1 cellular context compared by ENCODE assay signal in the genomic region with DNA sequence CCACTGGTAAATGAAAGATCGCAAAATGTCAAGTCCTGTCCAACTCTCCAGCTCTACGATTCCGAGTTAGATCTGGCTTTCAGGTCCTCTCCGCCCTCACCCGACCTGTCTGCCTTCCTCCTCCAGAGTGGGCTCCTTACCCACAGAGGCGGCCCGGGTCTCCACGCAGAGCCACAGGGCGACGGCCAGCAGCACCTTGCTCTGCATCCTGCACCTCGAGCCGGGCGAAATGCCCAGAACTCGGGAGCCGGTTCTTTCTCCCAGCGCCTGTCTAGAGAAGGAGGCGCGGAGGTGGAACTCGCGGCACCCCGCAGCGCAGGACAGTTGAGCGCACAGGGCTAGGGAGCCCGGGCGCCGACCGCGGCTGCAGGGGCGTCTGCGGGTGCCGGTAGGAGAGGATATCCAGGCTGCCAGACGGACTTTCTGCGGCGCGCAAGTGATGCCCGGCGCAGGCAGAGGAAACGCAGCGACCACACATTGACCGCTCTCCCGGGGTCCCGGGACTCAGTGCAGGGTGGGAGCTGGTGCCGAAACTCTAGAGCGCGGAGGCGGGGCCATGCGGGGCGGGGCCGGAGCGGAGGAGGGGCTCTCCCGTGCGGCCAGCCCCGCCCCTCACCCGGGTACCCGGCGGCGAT.
TF ChIP-seq lines count a peak whose summit lies in the region.

A gene (minus strand): TSS at position 509 of the 635 bp plus-strand sequence. CDS start 302 bp downstream, at position 207.

TF ChIP-seq in WTC11, 78 proteins besides CTCF, POLR2A, EP300 and RAD21 (continued from another document):
- TF ChIP-seq, protein P1, sequence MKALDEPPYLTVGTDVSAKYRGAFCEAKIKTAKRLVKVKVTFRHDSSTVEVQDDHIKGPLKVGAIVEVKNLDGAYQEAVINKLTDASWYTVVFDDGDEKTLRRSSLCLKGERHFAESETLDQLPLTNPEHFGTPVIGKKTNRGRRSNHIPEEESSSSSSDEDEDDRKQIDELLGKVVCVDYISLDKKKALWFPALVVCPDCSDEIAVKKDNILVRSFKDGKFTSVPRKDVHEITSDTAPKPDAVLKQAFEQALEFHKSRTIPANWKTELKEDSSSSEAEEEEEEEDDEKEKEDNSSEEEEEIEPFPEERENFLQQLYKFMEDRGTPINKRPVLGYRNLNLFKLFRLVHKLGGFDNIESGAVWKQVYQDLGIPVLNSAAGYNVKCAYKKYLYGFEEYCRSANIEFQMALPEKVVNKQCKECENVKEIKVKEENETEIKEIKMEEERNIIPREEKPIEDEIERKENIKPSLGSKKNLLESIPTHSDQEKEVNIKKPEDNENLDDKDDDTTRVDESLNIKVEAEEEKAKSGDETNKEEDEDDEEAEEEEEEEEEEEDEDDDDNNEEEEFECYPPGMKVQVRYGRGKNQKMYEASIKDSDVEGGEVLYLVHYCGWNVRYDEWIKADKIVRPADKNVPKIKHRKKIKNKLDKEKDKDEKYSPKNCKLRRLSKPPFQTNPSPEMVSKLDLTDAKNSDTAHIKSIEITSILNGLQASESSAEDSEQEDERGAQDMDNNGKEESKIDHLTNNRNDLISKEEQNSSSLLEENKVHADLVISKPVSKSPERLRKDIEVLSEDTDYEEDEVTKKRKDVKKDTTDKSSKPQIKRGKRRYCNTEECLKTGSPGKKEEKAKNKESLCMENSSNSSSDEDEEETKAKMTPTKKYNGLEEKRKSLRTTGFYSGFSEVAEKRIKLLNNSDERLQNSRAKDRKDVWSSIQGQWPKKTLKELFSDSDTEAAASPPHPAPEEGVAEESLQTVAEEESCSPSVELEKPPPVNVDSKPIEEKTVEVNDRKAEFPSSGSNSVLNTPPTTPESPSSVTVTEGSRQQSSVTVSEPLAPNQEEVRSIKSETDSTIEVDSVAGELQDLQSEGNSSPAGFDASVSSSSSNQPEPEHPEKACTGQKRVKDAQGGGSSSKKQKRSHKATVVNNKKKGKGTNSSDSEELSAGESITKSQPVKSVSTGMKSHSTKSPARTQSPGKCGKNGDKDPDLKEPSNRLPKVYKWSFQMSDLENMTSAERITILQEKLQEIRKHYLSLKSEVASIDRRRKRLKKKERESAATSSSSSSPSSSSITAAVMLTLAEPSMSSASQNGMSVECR (CRISPR knock-in tag; IDR thresholded peaks at IDR 0.05; ENCODE audit: borderline replicate concordance) = peak; percentile 75; the same call in 1 of the 2 replicates
- TF ChIP-seq CREM (CRISPR knock-in tag; IDR thresholded peaks at IDR 0.05) = peak; percentile 53; the same call in 1 of the 2 replicates
- TF ChIP-seq ZNF219 (CRISPR knock-in tag; IDR thresholded peaks at IDR 0.05; ENCODE audit: borderline replicate concordance) = no peak
- TF ChIP-seq, protein P2, sequence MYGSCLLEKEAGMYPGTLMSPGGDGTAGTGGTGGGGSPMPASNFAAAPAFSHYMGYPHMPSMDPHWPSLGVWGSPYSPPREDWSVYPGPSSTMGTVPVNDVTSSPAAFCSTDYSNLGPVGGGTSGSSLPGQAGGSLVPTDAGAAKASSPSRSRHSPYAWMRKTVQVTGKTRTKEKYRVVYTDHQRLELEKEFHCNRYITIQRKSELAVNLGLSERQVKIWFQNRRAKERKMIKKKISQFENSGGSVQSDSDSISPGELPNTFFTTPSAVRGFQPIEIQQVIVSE (CRISPR knock-in tag; IDR thresholded peaks at IDR 0.05; ENCODE audit: borderline replicate concordance) = no peak
TF ChIP-seq in WTC11: peak in this region for 11.
